21 cellular contexts compared by ENCODE assay signal in genomic region chr16:66175580-66175979, GRCh38.
"Had no signal": no experiment of that assay in that cellular context is flagged by ENCODE, and none has a peak within 500 bp of the region (broad histone marks: within the 10 kb centered on the region; RNA-seq: fewer than 3 reads in every experiment).

No MANE protein-coding gene starts in this region.

- H3K36me3 ChIP-seq: ascending aorta, esophagus muscularis mucosa, gastroesophageal sphincter, heart left ventricle, left lung, pancreas, sigmoid colon, spleen, tibial artery, uterus had no signal

- H3K27ac ChIP-seq: ascending aorta, esophagus muscularis mucosa, gastroesophageal sphincter, heart left ventricle, left lung, pancreas, sigmoid colon, spleen, tibial artery, uterus had no signal

- H3K27me3 ChIP-seq: ascending aorta, esophagus muscularis mucosa, gastroesophageal sphincter, heart left ventricle, left lung, pancreas, sigmoid colon, spleen, tibial artery, uterus had no signal

- H3K4me3 ChIP-seq: ascending aorta, esophagus muscularis mucosa, gastroesophageal sphincter, heart left ventricle, left lung, pancreas, sigmoid colon, spleen, tibial artery, uterus had no signal

- H3K27ac Mint-ChIP-seq: activated CD4-positive, alpha-beta T cell treated with anti-CD3 and anti-CD28 coated beads, Interleukin-2, amount 10 ng/mL, durations not matched to agents 7 days and 5 days; activated CD8-positive, alpha-beta T cell treated with anti-CD3 and anti-CD28 coated beads, Interleukin-2, amount 10 ng/mL, durations not matched to agents 7 days and 5 days; activated naive CD4-positive, alpha-beta T cell treated with anti-CD3 and anti-CD28 coated beads, Interleukin-2, amount 50 U/mL, for 24 hours; T-helper 1 cell treated with Interleukin-12 subunit alpha and Interleukin-12 subunit beta and Interleukin-4 antibody, amounts not matched to agents 30 μg/mL and 1 μg/mL, for 36 hours had no signal

- H3K9me3 ChIP-seq: ascending aorta, pancreas, uterus had no signal

- H3K36me3 Mint-ChIP-seq: activated naive CD4-positive, alpha-beta T cell treated with anti-CD3 and anti-CD28 coated beads, Interleukin-2, amount 50 U/mL, for 24 hours had no signal

- H3K4me1 Mint-ChIP-seq: activated CD4-positive, alpha-beta T cell treated with anti-CD3 and anti-CD28 coated beads, Interleukin-2, amount 10 ng/mL, durations not matched to agents 7 days and 5 days; activated naive CD4-positive, alpha-beta T cell treated with anti-CD3 and anti-CD28 coated beads, Interleukin-2, amount 50 U/mL, for 24 hours; neural crest cell had no signal

- H3K27me3 Mint-ChIP-seq: activated CD4-positive, alpha-beta T cell treated with anti-CD3 and anti-CD28 coated beads, Interleukin-2, amount 10 ng/mL, durations not matched to agents 7 days and 5 days had no signal

- ATAC-seq: activated CD4-positive, CD25-positive, alpha-beta regulatory T cell treated with anti-CD3 and anti-CD28 coated beads, Interleukin-2, amount 50 U/mL, for 24 hours; activated CD8-positive, alpha-beta T cell treated with anti-CD3 and anti-CD28 coated beads, Interleukin-2, amount 10 ng/mL, durations not matched to agents 7 days and 5 days; gastroesophageal sphincter; heart left ventricle; left lung; pancreas had no signal

- H3K4me1 ChIP-seq: ascending aorta, esophagus muscularis mucosa, gastroesophageal sphincter, left lung, pancreas, sigmoid colon, spleen, uterus had no signal

- H3K4me3 Mint-ChIP-seq: activated CD4-positive, alpha-beta T cell treated with anti-CD3 and anti-CD28 coated beads, Interleukin-2, amount 10 ng/mL, durations not matched to agents 7 days and 5 days; activated CD8-positive, alpha-beta T cell treated with anti-CD3 and anti-CD28 coated beads, Interleukin-2, amount 10 ng/mL, durations not matched to agents 7 days and 5 days; activated naive CD4-positive, alpha-beta T cell treated with anti-CD3 and anti-CD28 coated beads, Interleukin-2, amount 50 U/mL, for 24 hours; neural crest cell; T-helper 1 cell treated with Interleukin-12 subunit alpha and Interleukin-12 subunit beta and Interleukin-4 antibody, amounts not matched to agents 30 μg/mL and 1 μg/mL, for 36 hours had no signal

- DNase-seq: activated CD4-positive, alpha-beta T cell treated with anti-CD3 and anti-CD28 coated beads, Interleukin-2, amount 10 ng/mL, durations not matched to agents 7 days and 5 days; activated CD8-positive, alpha-beta memory T cell treated with anti-CD3 and anti-CD28 coated beads, Interleukin-2, amount 50 U/mL, for 48 hours; activated CD8-positive, alpha-beta T cell treated with anti-CD3 and anti-CD28 coated beads, Interleukin-2, amount 10 ng/mL, durations not matched to agents 7 days and 5 days; activated effector memory CD4-positive, alpha-beta T cell treated with Interleukin-2 at 50 U/mL for 16 hours; activated T-cell treated with anti-CD3 and anti-CD28 coated beads, Interleukin-2, amount 50 U/mL, for 48 hours; effector CD8-positive, alpha-beta T cell; heart left ventricle; left lung; pancreas; sigmoid colon; spleen; stimulated activated naive CD4-positive, alpha-beta T cell treated with Interleukin-2 at 50 U/mL for 16 hours; tibial artery; uterus had no signal
